1 cellular context compared by ENCODE assay signal in genomic region chr3:12984023-12984823, GRCh38.
A peak's percentile ranks its signal among the peaks of the same experiment; 100 is the strongest.
TF ChIP-seq lines count a peak whose summit lies in the region.

No MANE protein-coding gene starts in this region.

TF ChIP-seq in H1, 55 proteins besides CTCF, POLR2A, EP300 and RAD21 (continued from another document):
- TF ChIP-seq ATF2 (IDR thresholded peaks at IDR 0.05; ENCODE audit: low read length) = 0 out of 2 replicates have a peak, but pooled peaks have one; percentile 30
- TF ChIP-seq YY1 (IDR thresholded peaks at IDR 0.05; ENCODE audit: low read depth, low read length) = 0 out of 2 replicates have a peak, but pooled peaks have one; percentile 30
- peak; percentile 44; the same call in 1 of the 2 replicates for TF ChIP-seq MAX (IDR thresholded peaks at IDR 0.05)
- no peak for TF ChIP-seq CREB1 (IDR thresholded peaks at IDR 0.05)
- TF ChIP-seq TAF7 (optimal IDR thresholded peaks at IDR 0.05; ENCODE audit: borderline replicate concordance, low read depth, low read length) = no peak
- TF ChIP-seq SAP30 (IDR thresholded peaks at IDR 0.05; ENCODE audit: insufficient read depth, insufficient replicate concordance, low read length) = no peak
- TF ChIP-seq NRF1 (IDR thresholded peaks at IDR 0.05; ENCODE audit: low read depth, low read length) = no peak
- no peak for TF ChIP-seq CHD2 (IDR thresholded peaks at IDR 0.05; ENCODE audit: low read length)
- 0 out of 2 replicates have a peak, but pooled peaks have one; percentile 47 for TF ChIP-seq SP4 (IDR thresholded peaks at IDR 0.05; ENCODE audit: low read length)
- TF ChIP-seq TEAD4 (IDR thresholded peaks at IDR 0.05; ENCODE audit: low read depth, low read length) = peak; percentile 41; the same call in 1 of the 2 replicates
TF ChIP-seq in H1: peak in this region for 5.
